ENCODE assay signal across 8 cellular contexts in genomic region chr1:154955718-154956513, GRCh38. TPM values are rescaled to one million over a fixed set of nuclear protein-coding genes. Genes with fewer than 3 reads are reported as not detected.
DNase-seq lines count a peak whose midpoint lies in the region; ATAC-seq and TF ChIP-seq lines count a peak whose summit lies in the region.

PBXIP1 (minus strand) TSS chr1:154956099; CDS start chr1:154953721, 2,378 bp downstream.

- H3K9me3 ChIP-seq in adrenal gland (replicated peaks in 1 of 3), result no peaks in the 10 kb centered on the region
- no peaks in the 10 kb centered on the region for H3K9me3 ChIP-seq in ovary
- no peaks in the 10 kb centered on the region for H3K9me3 ChIP-seq in tibial nerve

- peak in 3 of 6 experiments; percentile 10 to 24 (median 10) for TF ChIP-seq CTCF in adrenal gland (IDR thresholded peaks at IDR 0.05)
- TF ChIP-seq CTCF in ovary (IDR thresholded peaks at IDR 0.05), result peak in 2 of 3 donors; percentile 9 to 34
- peak in 4 of 5 experiments; percentile 13 to 36 (median 24) for TF ChIP-seq CTCF in tibial nerve (IDR thresholded peaks at IDR 0.05)

- WGBS in adrenal gland, 4 donors, result 0 to 4% (median 1%) methylated on average over 18 of the region's 18 CpGs
- WGBS in ovary, 3 donors, result 1% methylated on average over 18 of the region's 18 CpGs
- 0 to 1% methylated on average over 18 of the region's 18 CpGs for WGBS in tibial nerve, 2 donors

- TF ChIP-seq POLR2A in adrenal gland (IDR thresholded peaks at IDR 0.05) (peak in 1 of 2 donors; percentile 72), ovary (IDR thresholded peaks at IDR 0.05) (peak; percentile 30), tibial nerve (IDR thresholded peaks at IDR 0.05) (peak in 1 of 2 donors; percentile 51)

- H3K27me3 ChIP-seq in adrenal gland, result no peaks in the 10 kb centered on the region
- no peaks in the 10 kb centered on the region for H3K27me3 ChIP-seq in ovary
- no peaks in the 10 kb centered on the region for H3K27me3 ChIP-seq in tibial nerve

- intact Hi-C loops in adrenal gland (cut with DNase I) (no loop called here), Right ventricle myocardium superior (cut with DNase I) (no loop called here), ovary (cut with DNase I) (loop anchor here in 3 of 4 donors (5.0 kb wide), 2 partner anchors 46 to 106 kb away; partner anchors contain the start of genes EFNA4 (in 2 of the 3) and ZBTB7B (in 1 of the 3))

- peak within 1 kb of the TSS; percentile 19 to 84 (median 61) for H3K27ac ChIP-seq in adrenal gland
- peak within 1 kb of the TSS; percentile 52 to 78 for H3K27ac ChIP-seq in ovary
- peak within 1 kb of the TSS; percentile 64 to 84 (median 72) for H3K27ac ChIP-seq in tibial nerve

- H3K4me1 ChIP-seq in adrenal gland (replicated peaks in 1 of 2) (peaks cover 45 to 65% of the 10 kb centered on the region in 2 donors), ovary (ENCODE audit: insufficient read depth) (peaks cover 41% of the 10 kb centered on the region), tibial nerve (peaks cover 0 to 77% (median 51%) of the 10 kb centered on the region in 4 donors)

- ATAC-seq in HG02763 (IDR thresholded peaks at IDR 0.05; ENCODE audit: unreplicated experiment), result peak; percentile 63
- peak; percentile 92 for ATAC-seq in Right ventricle myocardium superior (ENCODE audit: poor library complexity)

- DNase-seq in NCI-H146 treated with DMSO at 0.1 percent for 48 hours (lab: John Stamatoyannopoulos, UW; ENCODE audit: unreplicated experiment), result peak; percentile 92
- DNase-seq in T-helper 1 cell, result peak; percentile 61 to 89 (median 71)
- DNase-seq in adrenal gland, result peak; percentile 76 to 95 (median 86)
- DNase-seq in Right ventricle myocardium superior, result no peak
- peak; percentile 70 to 87 (median 75) for DNase-seq in ovary
- peak; percentile 71 to 93 for DNase-seq in tibial nerve (ENCODE audit: low spot score in 2 of 2)

- H3K4me3 ChIP-seq in GM08714 (ENCODE audit: low read length) (peak within 1 kb of the TSS; percentile 89), adrenal gland (peak within 1 kb of the TSS in 3 of 4 donors; percentile 8 to 64 (median 39)), ovary (peak within 1 kb of the TSS; percentile 57), tibial nerve (peak within 1 kb of the TSS; percentile 48 to 59 (median 56))

- H3K36me3 ChIP-seq in adrenal gland (replicated peaks in 1 of 2) (peaks cover 0 to 19% of the 10 kb centered on the region in 2 donors), ovary (no peaks in the 10 kb centered on the region), tibial nerve (peaks cover 0 to 33% (median 4%) of the 10 kb centered on the region in 3 donors)

- TF ChIP-seq EP300 in ovary (IDR thresholded peaks at IDR 0.05) (no peak), tibial nerve (IDR thresholded peaks at IDR 0.05) (peak; percentile 35 to 57)

RNA-seq across cellular contexts. Expression of gene PBXIP1, which starts in this region (rescaled TPM):
- total RNA-seq in adrenal gland, result 100 to 1,000 TPM; 120 to 342 (median 271) TPM
- 100 to 1,000 TPM in 2 of 3 donors, 10 to 100 TPM in 1; 97.0 to 184 (median 110) TPM for polyA plus RNA-seq in adrenal gland
- total RNA-seq in Right ventricle myocardium superior, result 49.2 TPM
- total RNA-seq in ovary, result 100 to 1,000 TPM in 6 of 7 donors, 10 to 100 TPM in 1; 78.7 to 170 (median 120) TPM
- polyA plus RNA-seq in ovary, result 100 to 1,000 TPM; 105 to 151 TPM
- 100 to 1,000 TPM in 2 of 4 donors, 10 to 100 TPM in 2; 52.5 to 120 (median 97.9) TPM for total RNA-seq in tibial nerve

Comparison
In these comparisons a context has a peak if more than half of its experiments do, and no peak if none do; other contexts are left out.
1. H3K4me3 ChIP-seq: peak in every context shown above with its lines; median percentile 89 in GM08714; 57 in ovary; 56 in tibial nerve; 39 in adrenal gland.
2. intact Hi-C loops: an anchor here in ovary (5.0 kb wide); none called in adrenal gland and Right ventricle myocardium superior.